ENCODE assay signal across 25 cellular contexts in the genomic region with DNA sequence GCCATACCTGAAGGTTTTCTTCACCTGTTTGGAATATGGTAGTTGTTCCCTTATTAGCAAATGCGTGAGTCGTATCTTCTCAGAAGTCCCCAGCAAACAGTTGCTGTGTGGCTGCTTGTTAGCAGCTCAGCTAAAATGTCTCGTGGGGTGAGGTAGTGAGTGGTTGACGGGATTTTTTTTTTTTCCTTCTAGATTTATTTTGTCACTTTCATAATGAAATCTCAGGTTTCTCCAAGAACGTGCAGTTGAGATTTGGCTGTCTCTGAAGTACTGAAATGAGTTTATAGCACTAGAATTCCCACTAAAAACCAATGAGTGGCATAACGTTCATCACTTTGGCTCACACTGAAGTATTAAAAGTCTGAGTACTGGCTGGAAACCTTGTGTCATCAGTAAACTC.
"Had no signal": no experiment of that assay in that cellular context is flagged by ENCODE, and none has a peak within 500 bp of the region (broad histone marks: within the 10 kb centered on the region; RNA-seq: fewer than 3 reads in every experiment).

No MANE protein-coding gene starts in this region.

- H3K36me3 ChIP-seq: pancreas, prostate gland had no signal

- DNase-seq: activated CD4-positive, alpha-beta memory T cell treated with anti-CD3 and anti-CD28 coated beads, Interleukin-2, amount 10 ng/mL, durations not matched to agents 7 days and 5 days; activated CD4-positive, alpha-beta T cell treated with anti-CD3 and anti-CD28 coated beads for 48 hours; activated CD8-positive, alpha-beta memory T cell treated with anti-CD3 and anti-CD28 coated beads, Interleukin-2, amount 50 U/mL, for 48 hours; activated gamma-delta T cell treated with Interleukin-2 at 50 U/mL for 16 hours; activated naive CD4-positive, alpha-beta T cell treated with anti-CD3 and anti-CD28 coated beads, Interleukin-2, amount 50 U/mL, for 16 hours; activated T-cell treated with anti-CD3 and anti-CD28 coated beads, Interleukin-2, amount 50 U/mL, for 24 hours; amniotic stem cell; caudate nucleus; endodermal cell; foreskin fibroblast; head of caudate nucleus; hippocampal formation; left cardiac atrium; left ventricle myocardium superior; pancreas; sigmoid colon; small intestine; stimulated activated CD4-positive, alpha-beta T cell treated with anti-CD3 and anti-CD28 coated beads, Interleukin-4, amount 100 ng/mL, for 24 hours; T-helper 9 cell had no signal

- H3K4me3 ChIP-seq: pancreas, prostate gland, sigmoid colon, tibial nerve had no signal

- ATAC-seq: esophagus mucosa; left cardiac atrium; left ventricle myocardium superior; pancreas; stimulated activated memory B cell treated with anti-CD40 and anti-IgM and Interleukin-4, amounts not matched to agents 10 μg/mL and 1 μg/mL and 100 μg/mL, for 72 hours had no signal

- FAIRE-seq: keratinocyte, pancreas, small intestine, TTC549 had no signal

- H3K27me3 ChIP-seq: pancreas, sigmoid colon, tibial nerve had no signal
